ENCODE assay signal across 1 cellular context in the genomic region with DNA sequence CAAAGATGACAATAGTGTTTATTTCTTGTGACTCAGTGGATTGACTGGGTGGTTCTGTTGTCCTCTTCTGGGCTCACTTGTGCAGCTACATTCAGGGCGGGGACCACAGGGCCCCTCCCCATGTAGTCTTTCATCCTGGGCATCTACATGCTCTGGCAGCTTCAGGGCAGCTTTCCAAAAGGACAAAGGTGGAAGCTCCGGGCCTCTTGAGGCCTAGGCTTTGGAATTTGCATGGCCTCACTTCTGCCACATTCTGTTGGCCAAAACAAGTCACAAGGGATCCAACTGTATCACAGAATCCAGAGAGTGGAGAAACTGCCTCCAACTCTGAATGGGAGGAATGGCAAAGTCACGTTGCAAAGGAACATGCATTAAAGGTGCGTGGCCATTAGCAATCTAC.
TF ChIP-seq lines count a peak whose summit lies in the region.

No MANE protein-coding gene starts in this region.

TF ChIP-seq in HepG2, 621 proteins besides CTCF, POLR2A, EP300 and RAD21 (continued from another document):
- TF ChIP-seq RFXAP (CRISPR knock-in tag; IDR thresholded peaks at IDR 0.05; ENCODE audit: borderline replicate concordance) (no peak), ZNF558 (CRISPR knock-in tag; IDR thresholded peaks at IDR 0.05; ENCODE audit: borderline replicate concordance) (no peak), TAF15 (IDR thresholded peaks at IDR 0.05; ENCODE audit: low read depth, low read length, poor library complexity, severe bottlenecking) (no peak), NCOR1 (IDR thresholded peaks at IDR 0.05; ENCODE audit: borderline replicate concordance, low read length) (peak; percentile 72; the same call in 1 of the 2 replicates), ZNF550 (CRISPR knock-in tag; IDR thresholded peaks at IDR 0.05; ENCODE audit: borderline replicate concordance) (no peak), FOXA1 (IDR thresholded peaks at IDR 0.05) (no peak), FOXA1 (CRISPR knock-in tag; IDR thresholded peaks at IDR 0.05) (0 out of 2 replicates have a peak, but pooled peaks have one; percentile 12), ERF (CRISPR knock-in tag; IDR thresholded peaks at IDR 0.05) (no peak), FOXA3 (CRISPR knock-in tag; IDR thresholded peaks at IDR 0.05) (peak; percentile 35; the same call in 1 of the 2 replicates)
- TF ChIP-seq, protein P1, sequence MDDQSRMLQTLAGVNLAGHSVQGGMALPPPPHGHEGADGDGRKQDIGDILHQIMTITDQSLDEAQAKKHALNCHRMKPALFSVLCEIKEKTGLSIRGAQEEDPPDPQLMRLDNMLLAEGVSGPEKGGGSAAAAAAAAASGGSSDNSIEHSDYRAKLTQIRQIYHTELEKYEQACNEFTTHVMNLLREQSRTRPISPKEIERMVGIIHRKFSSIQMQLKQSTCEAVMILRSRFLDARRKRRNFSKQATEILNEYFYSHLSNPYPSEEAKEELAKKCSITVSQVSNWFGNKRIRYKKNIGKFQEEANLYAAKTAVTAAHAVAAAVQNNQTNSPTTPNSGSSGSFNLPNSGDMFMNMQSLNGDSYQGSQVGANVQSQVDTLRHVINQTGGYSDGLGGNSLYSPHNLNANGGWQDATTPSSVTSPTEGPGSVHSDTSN (CRISPR knock-in tag; IDR thresholded peaks at IDR 0.05; ENCODE audit: borderline replicate concordance), result no peak
- TF ChIP-seq, protein P2, sequence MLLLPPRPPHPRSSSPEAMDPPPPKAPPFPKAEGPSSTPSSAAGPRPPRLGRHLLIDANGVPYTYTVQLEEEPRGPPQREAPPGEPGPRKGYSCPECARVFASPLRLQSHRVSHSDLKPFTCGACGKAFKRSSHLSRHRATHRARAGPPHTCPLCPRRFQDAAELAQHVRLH (CRISPR knock-in tag; IDR thresholded peaks at IDR 0.05; ENCODE audit: borderline replicate concordance, low read depth), result no peak
